In the genomic region with DNA sequence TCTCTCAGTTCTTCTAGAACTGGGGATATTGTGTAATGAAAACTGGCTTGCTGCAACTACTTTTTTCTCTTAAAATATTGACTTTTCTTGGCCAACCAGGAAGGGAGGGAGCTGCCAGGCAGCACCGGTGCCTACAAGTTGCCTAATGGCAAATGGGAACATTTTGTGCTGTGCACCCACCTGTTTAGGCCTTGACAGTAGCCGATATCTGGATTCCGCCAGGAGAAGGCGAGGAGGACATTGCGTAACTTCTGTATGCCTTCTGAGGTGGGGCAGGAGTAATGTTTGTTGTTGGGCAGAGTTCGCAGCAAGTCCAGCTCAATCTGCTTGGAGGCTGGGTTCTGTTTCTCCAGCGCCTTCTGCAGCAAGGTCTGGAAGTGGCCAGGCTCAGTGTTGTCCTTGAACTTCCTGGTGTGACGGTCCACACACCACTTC, we compare ENCODE assay signal across 1 cellular context.
TF ChIP-seq lines count a peak whose summit lies in the region.

No MANE protein-coding gene starts in this region.

TF ChIP-seq in HepG2, 621 proteins besides CTCF, POLR2A, EP300 and RAD21 (continued from another document and continues in another):
- no peak for TF ChIP-seq MEIS1 (CRISPR knock-in tag; IDR thresholded peaks at IDR 0.05; ENCODE audit: borderline replicate concordance)
- TF ChIP-seq, protein P1, sequence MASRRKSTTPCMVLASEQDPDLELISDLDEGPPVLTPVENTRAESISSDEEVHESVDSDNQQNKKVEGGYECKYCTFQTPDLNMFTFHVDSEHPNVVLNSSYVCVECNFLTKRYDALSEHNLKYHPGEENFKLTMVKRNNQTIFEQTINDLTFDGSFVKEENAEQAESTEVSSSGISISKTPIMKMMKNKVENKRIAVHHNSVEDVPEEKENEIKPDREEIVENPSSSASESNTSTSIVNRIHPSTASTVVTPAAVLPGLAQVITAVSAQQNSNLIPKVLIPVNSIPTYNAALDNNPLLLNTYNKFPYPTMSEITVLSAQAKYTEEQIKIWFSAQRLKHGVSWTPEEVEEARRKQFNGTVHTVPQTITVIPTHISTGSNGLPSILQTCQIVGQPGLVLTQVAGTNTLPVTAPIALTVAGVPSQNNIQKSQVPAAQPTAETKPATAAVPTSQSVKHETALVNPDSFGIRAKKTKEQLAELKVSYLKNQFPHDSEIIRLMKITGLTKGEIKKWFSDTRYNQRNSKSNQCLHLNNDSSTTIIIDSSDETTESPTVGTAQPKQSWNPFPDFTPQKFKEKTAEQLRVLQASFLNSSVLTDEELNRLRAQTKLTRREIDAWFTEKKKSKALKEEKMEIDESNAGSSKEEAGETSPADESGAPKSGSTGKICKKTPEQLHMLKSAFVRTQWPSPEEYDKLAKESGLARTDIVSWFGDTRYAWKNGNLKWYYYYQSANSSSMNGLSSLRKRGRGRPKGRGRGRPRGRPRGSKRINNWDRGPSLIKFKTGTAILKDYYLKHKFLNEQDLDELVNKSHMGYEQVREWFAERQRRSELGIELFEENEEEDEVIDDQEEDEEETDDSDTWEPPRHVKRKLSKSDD (CRISPR knock-in tag; IDR thresholded peaks at IDR 0.05; ENCODE audit: low read depth) = peak; percentile 51; the same call in 1 of the 2 replicates
- TF ChIP-seq ZNF644 (CRISPR knock-in tag; IDR thresholded peaks at IDR 0.05; ENCODE audit: low read depth) = peak; percentile 64
- TF ChIP-seq, protein P2, sequence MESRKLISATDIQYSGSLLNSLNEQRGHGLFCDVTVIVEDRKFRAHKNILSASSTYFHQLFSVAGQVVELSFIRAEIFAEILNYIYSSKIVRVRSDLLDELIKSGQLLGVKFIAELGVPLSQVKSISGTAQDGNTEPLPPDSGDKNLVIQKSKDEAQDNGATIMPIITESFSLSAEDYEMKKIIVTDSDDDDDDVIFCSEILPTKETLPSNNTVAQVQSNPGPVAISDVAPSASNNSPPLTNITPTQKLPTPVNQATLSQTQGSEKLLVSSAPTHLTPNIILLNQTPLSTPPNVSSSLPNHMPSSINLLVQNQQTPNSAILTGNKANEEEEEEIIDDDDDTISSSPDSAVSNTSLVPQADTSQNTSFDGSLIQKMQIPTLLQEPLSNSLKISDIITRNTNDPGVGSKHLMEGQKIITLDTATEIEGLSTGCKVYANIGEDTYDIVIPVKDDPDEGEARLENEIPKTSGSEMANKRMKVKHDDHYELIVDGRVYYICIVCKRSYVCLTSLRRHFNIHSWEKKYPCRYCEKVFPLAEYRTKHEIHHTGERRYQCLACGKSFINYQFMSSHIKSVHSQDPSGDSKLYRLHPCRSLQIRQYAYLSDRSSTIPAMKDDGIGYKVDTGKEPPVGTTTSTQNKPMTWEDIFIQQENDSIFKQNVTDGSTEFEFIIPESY (CRISPR knock-in tag; IDR thresholded peaks at IDR 0.05) = peak; percentile 82
- no peak for TF ChIP-seq TBP (CRISPR knock-in tag; IDR thresholded peaks at IDR 0.05)
- no peak for TF ChIP-seq CCDC6 (CRISPR knock-in tag; IDR thresholded peaks at IDR 0.05)
- no peak for TF ChIP-seq CCAR2 (optimal IDR thresholded peaks at IDR 0.05; ENCODE audit: low read depth, low read length)
- TF ChIP-seq, protein P3, sequence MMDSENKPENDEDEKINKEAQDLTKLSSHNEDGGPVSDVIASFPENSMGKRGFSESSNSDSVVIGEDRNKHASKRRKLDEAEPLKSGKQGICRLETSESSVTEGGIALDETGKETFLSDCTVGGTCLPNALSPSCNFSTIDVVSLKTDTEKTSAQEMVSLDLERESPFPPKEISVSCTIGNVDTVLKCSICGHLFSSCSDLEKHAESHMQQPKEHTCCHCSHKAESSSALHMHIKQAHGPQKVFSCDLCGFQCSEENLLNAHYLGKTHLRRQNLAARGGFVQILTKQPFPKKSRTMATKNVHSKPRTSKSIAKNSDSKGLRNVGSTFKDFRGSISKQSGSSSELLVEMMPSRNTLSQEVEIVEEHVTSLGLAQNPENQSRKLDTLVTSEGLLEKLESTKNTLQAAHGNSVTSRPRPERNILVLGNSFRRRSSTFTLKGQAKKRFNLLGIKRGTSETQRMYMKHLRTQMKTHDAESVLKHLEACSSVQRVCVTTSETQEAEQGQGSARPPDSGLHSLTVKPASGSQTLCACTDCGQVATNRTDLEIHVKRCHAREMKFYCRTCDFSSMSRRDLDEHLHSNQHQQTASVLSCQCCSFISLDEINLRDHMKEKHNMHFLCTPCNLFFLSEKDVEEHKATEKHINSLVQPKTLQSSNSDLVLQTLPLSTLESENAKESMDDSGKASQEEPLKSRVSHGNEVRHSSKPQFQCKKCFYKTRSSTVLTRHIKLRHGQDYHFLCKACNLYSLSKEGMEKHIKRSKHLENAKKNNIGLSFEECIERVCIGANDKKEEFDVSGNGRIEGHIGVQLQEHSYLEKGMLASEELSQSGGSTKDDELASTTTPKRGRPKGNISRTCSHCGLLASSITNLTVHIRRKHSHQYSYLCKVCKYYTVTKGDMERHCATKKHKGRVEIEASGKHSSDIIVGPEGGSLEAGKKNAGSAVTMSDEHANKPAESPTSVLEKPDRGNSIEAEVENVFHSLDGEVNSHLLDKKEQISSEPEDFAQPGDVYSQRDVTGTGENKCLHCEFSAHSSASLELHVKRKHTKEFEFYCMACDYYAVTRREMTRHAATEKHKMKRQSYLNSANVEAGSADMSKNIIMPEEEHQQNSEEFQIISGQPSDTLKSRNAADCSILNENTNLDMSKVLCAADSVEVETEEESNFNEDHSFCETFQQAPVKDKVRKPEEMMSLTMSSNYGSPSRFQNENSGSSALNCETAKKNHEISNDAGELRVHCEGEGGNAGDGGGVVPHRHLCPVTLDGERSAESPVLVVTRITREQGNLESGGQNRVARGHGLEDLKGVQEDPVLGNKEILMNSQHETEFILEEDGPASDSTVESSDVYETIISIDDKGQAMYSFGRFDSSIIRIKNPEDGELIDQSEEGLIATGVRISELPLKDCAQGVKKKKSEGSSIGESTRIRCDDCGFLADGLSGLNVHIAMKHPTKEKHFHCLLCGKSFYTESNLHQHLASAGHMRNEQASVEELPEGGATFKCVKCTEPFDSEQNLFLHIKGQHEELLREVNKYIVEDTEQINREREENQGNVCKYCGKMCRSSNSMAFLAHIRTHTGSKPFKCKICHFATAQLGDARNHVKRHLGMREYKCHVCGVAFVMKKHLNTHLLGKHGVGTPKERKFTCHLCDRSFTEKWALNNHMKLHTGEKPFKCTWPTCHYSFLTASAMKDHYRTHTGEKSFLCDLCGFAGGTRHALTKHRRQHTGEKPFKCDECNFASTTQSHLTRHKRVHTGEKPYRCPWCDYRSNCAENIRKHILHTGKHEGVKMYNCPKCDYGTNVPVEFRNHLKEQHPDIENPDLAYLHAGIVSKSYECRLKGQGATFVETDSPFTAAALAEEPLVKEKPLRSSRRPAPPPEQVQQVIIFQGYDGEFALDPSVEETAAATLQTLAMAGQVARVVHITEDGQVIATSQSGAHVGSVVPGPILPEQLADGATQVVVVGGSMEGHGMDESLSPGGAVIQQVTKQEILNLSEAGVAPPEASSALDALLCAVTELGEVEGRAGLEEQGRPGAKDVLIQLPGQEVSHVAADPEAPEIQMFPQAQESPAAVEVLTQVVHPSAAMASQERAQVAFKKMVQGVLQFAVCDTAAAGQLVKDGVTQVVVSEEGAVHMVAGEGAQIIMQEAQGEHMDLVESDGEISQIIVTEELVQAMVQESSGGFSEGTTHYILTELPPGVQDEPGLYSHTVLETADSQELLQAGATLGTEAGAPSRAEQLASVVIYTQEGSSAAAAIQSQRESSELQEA (CRISPR knock-in tag; IDR thresholded peaks at IDR 0.05; ENCODE audit: not compliant biosample characterization) = no peak
- no peak for TF ChIP-seq ZNF558 (CRISPR knock-in tag; IDR thresholded peaks at IDR 0.05; ENCODE audit: borderline replicate concordance)
- TF ChIP-seq, protein P4, sequence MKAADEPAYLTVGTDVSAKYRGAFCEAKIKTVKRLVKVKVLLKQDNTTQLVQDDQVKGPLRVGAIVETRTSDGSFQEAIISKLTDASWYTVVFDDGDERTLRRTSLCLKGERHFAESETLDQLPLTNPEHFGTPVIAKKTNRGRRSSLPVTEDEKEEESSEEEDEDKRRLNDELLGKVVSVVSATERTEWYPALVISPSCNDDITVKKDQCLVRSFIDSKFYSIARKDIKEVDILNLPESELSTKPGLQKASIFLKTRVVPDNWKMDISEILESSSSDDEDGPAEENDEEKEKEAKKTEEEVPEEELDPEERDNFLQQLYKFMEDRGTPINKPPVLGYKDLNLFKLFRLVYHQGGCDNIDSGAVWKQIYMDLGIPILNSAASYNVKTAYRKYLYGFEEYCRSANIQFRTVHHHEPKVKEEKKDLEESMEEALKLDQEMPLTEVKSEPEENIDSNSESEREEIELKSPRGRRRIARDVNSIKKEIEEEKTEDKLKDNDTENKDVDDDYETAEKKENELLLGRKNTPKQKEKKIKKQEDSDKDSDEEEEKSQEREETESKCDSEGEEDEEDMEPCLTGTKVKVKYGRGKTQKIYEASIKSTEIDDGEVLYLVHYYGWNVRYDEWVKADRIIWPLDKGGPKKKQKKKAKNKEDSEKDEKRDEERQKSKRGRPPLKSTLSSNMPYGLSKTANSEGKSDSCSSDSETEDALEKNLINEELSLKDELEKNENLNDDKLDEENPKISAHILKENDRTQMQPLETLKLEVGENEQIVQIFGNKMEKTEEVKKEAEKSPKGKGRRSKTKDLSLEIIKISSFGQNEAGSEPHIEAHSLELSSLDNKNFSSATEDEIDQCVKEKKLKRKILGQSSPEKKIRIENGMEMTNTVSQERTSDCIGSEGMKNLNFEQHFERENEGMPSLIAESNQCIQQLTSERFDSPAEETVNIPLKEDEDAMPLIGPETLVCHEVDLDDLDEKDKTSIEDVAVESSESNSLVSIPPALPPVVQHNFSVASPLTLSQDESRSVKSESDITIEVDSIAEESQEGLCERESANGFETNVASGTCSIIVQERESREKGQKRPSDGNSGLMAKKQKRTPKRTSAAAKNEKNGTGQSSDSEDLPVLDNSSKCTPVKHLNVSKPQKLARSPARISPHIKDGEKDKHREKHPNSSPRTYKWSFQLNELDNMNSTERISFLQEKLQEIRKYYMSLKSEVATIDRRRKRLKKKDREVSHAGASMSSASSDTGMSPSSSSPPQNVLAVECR (CRISPR knock-in tag; IDR thresholded peaks at IDR 0.05; ENCODE audit: borderline replicate concordance) = no peak; the same call in 1 of the 2 replicates
- peak; percentile 58; the same call in 1 of the 2 replicates for TF ChIP-seq ZFY (CRISPR knock-in tag; IDR thresholded peaks at IDR 0.05)
- TF ChIP-seq, protein P5, sequence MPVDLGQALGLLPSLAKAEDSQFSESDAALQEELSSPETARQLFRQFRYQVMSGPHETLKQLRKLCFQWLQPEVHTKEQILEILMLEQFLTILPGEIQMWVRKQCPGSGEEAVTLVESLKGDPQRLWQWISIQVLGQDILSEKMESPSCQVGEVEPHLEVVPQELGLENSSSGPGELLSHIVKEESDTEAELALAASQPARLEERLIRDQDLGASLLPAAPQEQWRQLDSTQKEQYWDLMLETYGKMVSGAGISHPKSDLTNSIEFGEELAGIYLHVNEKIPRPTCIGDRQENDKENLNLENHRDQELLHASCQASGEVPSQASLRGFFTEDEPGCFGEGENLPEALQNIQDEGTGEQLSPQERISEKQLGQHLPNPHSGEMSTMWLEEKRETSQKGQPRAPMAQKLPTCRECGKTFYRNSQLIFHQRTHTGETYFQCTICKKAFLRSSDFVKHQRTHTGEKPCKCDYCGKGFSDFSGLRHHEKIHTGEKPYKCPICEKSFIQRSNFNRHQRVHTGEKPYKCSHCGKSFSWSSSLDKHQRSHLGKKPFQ (CRISPR knock-in tag; IDR thresholded peaks at IDR 0.05; ENCODE audit: insufficient replicate concordance) = no peak
- peak; percentile 17; the same call in 1 of the 2 replicates for TF ChIP-seq ELF1 (CRISPR knock-in tag; IDR thresholded peaks at IDR 0.05)
- TF ChIP-seq, protein P6, sequence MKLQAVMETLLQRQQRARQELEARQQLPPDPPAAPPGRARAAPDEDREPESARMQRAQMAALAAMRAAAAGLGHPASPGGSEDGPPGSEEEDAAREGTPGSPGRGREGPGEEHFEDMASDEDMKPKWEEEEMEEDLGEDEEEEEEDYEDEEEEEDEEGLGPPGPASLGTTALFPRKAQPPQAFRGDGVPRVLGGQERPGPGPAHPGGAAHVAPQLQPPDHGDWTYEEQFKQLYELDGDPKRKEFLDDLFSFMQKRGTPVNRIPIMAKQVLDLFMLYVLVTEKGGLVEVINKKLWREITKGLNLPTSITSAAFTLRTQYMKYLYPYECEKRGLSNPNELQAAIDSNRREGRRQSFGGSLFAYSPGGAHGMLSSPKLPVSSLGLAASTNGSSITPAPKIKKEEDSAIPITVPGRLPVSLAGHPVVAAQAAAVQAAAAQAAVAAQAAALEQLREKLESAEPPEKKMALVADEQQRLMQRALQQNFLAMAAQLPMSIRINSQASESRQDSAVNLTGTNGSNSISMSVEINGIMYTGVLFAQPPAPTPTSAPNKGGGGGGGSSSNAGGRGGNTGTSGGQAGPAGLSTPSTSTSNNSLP (IDR thresholded peaks at IDR 0.05; ENCODE audit: low read depth, low read length) = no peak
- peak; percentile 62 for TF ChIP-seq THAP11 (CRISPR knock-in tag; IDR thresholded peaks at IDR 0.05)
- TF ChIP-seq DNMT3B (CRISPR knock-in tag; conservative IDR thresholded peaks at IDR 0.05) = no peak
- TF ChIP-seq ZNF263 (CRISPR knock-in tag; IDR thresholded peaks at IDR 0.05) = 0 out of 2 replicates have a peak, but pooled peaks have one; percentile 22
- TF ChIP-seq ZNF841 (CRISPR knock-in tag; IDR thresholded peaks at IDR 0.05; ENCODE audit: borderline replicate concordance) = no peak
- TF ChIP-seq CHCHD3 (CRISPR knock-in tag; IDR thresholded peaks at IDR 0.05) = no peak
- TF ChIP-seq YEATS4 (CRISPR knock-in tag; IDR thresholded peaks at IDR 0.05; ENCODE audit: borderline replicate concordance) = 0 out of 2 replicates have a peak, but pooled peaks have one; percentile 41
- TF ChIP-seq, protein P7, sequence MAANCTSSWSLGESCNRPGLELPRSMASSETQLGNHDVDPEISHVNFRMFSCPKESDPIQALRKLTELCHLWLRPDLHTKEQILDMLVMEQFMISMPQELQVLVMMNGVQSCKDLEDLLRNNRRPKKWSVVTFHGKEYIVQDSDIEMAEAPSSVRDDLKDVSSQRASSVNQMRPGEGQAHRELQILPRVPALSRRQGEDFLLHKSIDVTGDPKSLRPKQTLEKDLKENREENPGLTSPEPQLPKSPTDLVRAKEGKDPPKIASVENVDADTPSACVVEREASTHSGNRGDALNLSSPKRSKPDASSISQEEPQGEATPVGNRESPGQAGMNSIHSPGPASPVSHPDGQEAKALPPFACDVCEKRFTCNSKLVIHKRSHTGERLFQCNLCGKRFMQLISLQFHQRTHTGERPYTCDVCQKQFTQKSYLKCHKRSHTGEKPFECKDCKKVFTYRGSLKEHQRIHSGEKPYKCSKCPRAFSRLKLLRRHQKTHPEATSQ (CRISPR knock-in tag; IDR thresholded peaks at IDR 0.05; ENCODE audit: borderline replicate concordance) = peak; percentile 33; the same call in 1 of the 2 replicates
- no peak for TF ChIP-seq PCBP1 (IDR thresholded peaks at IDR 0.05; ENCODE audit: borderline replicate concordance, low read depth, low read length)
- TF ChIP-seq ZNF484 (CRISPR knock-in tag; IDR thresholded peaks at IDR 0.05; ENCODE audit: borderline replicate concordance, low read depth) = no peak
- no peak for TF ChIP-seq EHMT2 (IDR thresholded peaks at IDR 0.05; ENCODE audit: borderline replicate concordance, low read depth, low read length)
- no peak for TF ChIP-seq MEIS2 (CRISPR knock-in tag; IDR thresholded peaks at IDR 0.05)
- peak; percentile 69 for TF ChIP-seq HDAC1 (CRISPR knock-in tag; IDR thresholded peaks at IDR 0.05)
- TF ChIP-seq, protein P8, sequence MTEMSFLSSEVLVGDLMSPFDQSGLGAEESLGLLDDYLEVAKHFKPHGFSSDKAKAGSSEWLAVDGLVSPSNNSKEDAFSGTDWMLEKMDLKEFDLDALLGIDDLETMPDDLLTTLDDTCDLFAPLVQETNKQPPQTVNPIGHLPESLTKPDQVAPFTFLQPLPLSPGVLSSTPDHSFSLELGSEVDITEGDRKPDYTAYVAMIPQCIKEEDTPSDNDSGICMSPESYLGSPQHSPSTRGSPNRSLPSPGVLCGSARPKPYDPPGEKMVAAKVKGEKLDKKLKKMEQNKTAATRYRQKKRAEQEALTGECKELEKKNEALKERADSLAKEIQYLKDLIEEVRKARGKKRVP (CRISPR knock-in tag; IDR thresholded peaks at IDR 0.05) = no peak
- TF ChIP-seq YY1 (IDR thresholded peaks at IDR 0.05; ENCODE audit: insufficient read depth, insufficient replicate concordance, low read depth, low read length) = no peak
- no peak for TF ChIP-seq ZFP82 (CRISPR knock-in tag; IDR thresholded peaks at IDR 0.05; ENCODE audit: borderline replicate concordance)
- TF ChIP-seq ETV6 (CRISPR knock-in tag; conservative IDR thresholded peaks at IDR 0.05) = no peak
